Comparison of ENCODE assay signal across 32 cellular contexts in genomic region chr16:23268561-23268960, GRCh38. TPM values are rescaled to one million over a fixed set of nuclear protein-coding genes. Genes with fewer than 3 reads are reported as not detected.
"Had no signal": no experiment of that assay in that cellular context is flagged by ENCODE, and none has a peak within 500 bp of the region (broad histone marks: within the 10 kb centered on the region; RNA-seq: fewer than 3 reads in every experiment).

No MANE protein-coding gene starts in this region.

- H3K79me2 ChIP-seq: parathyroid adenoma had no signal

- DNase-seq: natural killer cell; occipital lobe; ovary; posterior cingulate gyrus; psoas muscle; right cardiac atrium; spleen; stimulated activated CD4-positive, alpha-beta T cell treated with anti-CD3 and anti-CD28 coated beads, Interleukin-12 subunit alpha, Interleukin-12 subunit beta, amount 100 ng/mL, for 4 hours; stimulated activated CD4-positive, alpha-beta T cell treated with anti-CD3 and anti-CD28 coated beads, Interleukin-1b, Interleukin-23, amount 100 ng/mL, for 48 hours; stimulated activated CD4-positive, alpha-beta T cell treated with anti-CD3 and anti-CD28 coated beads, Interleukin-4, amount 100 ng/mL, for 1 hour; stimulated activated CD4-positive, alpha-beta T cell treated with anti-CD3 and anti-CD28 coated beads, Interleukin-4, amount 100 ng/mL, for 4 hours; stimulated activated CD8-positive, alpha-beta memory T cell treated with anti-CD3 and anti-CD28 coated beads, Interleukin-4, amount 100 ng/mL, for 48 hours; stimulated activated naive CD4-positive, alpha-beta T cell; stimulated activated naive CD8-positive, alpha-beta T cell treated with anti-CD3 and anti-CD28 coated beads, Interleukin-15, amount 100 ng/mL, for 72 hours; stimulated activated naive CD8-positive, alpha-beta T cell treated with anti-CD3 and anti-CD28 coated beads, Interleukin-15, Interleukin-2, amounts not matched to agents 100 U/mL and 50 U/mL, for 24 hours; thyroid gland; trophoblast cell; upper lobe of left lung had no signal

- H3K36me3 ChIP-seq: neural progenitor cell, ovary, spleen, thoracic aorta, thyroid gland, tibial nerve, upper lobe of left lung, vagina had no signal

- H3K27ac ChIP-seq: neural progenitor cell, ovary, parathyroid adenoma, psoas muscle, skin epidermis, spleen, thoracic aorta, thyroid gland, tibial nerve, upper lobe of left lung, vagina had no signal

- H2AFZ ChIP-seq: neural progenitor cell, parathyroid adenoma had no signal

- H3K4me3 ChIP-seq: neural progenitor cell, ovary, psoas muscle, skin epidermis, smooth muscle cell, spleen, thoracic aorta, thyroid gland, tibial nerve, upper lobe of left lung, vagina had no signal

- H3K4me1 ChIP-seq: neural progenitor cell, parathyroid adenoma, psoas muscle, spleen, tibial nerve, upper lobe of left lung, vagina had no signal

- H3K9me3 ChIP-seq: ovary, psoas muscle, thoracic aorta, thyroid gland, upper lobe of left lung, vagina had no signal

- H3K4me2 ChIP-seq: neural progenitor cell, smooth muscle cell had no signal

- H3K27me3 ChIP-seq: neural progenitor cell, ovary, thyroid gland, tibial nerve, upper lobe of left lung, vagina had no signal

- FAIRE-seq: urothelium cell line had no signal

- ATAC-seq: natural killer cell; psoas muscle; right cardiac atrium; sciatic nerve; stimulated activated naive CD8-positive, alpha-beta T cell treated with anti-CD3 and anti-CD28 coated beads, Interleukin-15, amount 100 ng/mL, for 72 hours; stimulated activated naive CD8-positive, alpha-beta T cell treated with anti-CD3 and anti-CD28 coated beads, Interleukin-15, Interleukin-2, amounts not matched to agents 100 U/mL and 50 U/mL, for 24 hours had no signal

- H3K9ac ChIP-seq: neural progenitor cell, parathyroid adenoma had no signal

RNA-seq across cellular contexts. Expression of gene SCNN1B, which starts 33.5 kb away (rescaled TPM):
- total RNA-seq: natural killer cell, occipital lobe, osteoblast, progenitor cell of endocrine pancreas, renal cortical epithelial cell, smooth muscle cell, temporal lobe had no signal
- polyA plus RNA-seq: neural cell, smooth muscle cell had no signal
